Comparison of ENCODE assay signal across 24 cellular contexts in genomic region chr17:73833779-73834613, GRCh38.
A peak's percentile ranks its signal among the peaks of the same experiment; 100 is the strongest.
DNase-seq lines count a peak whose midpoint lies in the region; ATAC-seq and TF ChIP-seq lines count a peak whose summit lies in the region.
"Had no signal": no experiment of that assay in that cellular context is flagged by ENCODE, and none has a peak within 500 bp of the region (broad histone marks: within the 10 kb centered on the region; RNA-seq: fewer than 3 reads in every experiment).

No MANE protein-coding gene starts in this region.

- H3K4me1 ChIP-seq in A673 (ENCODE audit: insufficient read depth, low read length, poor library complexity, severe bottlenecking) (no peaks in the 10 kb centered on the region), Caco-2 (no peaks in the 10 kb centered on the region), gastrocnemius medialis (no peaks in the 10 kb centered on the region)
- H3K4me1 ChIP-seq: adrenal gland, esophagus squamous epithelium, prostate gland, uterus had no signal

- H3K9me3 Mint-ChIP-seq in Caco-2 (ENCODE audit: unreplicated experiment): peaks cover 9% of the 10 kb centered on the region

- H3K4me1 Mint-ChIP-seq in Caco-2 (ENCODE audit: low read depth, unreplicated experiment): peaks cover 4% of the 10 kb centered on the region
- H3K4me1 Mint-ChIP-seq in T-helper 17 cell: peaks cover 30% of the 10 kb centered on the region
- H3K4me1 Mint-ChIP-seq: memory B cell had no signal

- peaks cover 7% of the 10 kb centered on the region for H3K36me3 Mint-ChIP-seq in Caco-2 (ENCODE audit: insufficient read depth, unreplicated experiment)
- H3K36me3 Mint-ChIP-seq in T-helper 17 cell (ENCODE audit: low read depth): peaks cover 2% of the 10 kb centered on the region
- H3K36me3 Mint-ChIP-seq: CD4-positive, alpha-beta memory T cell; memory B cell had no signal

- H3K4me3 ChIP-seq in A673 (ENCODE audit: low read depth, low read length, poor library complexity, severe bottlenecking) (no peak overlapping the region), Caco-2 (ENCODE audit: low read depth, low read length) (no peak overlapping the region), gastrocnemius medialis (no peak overlapping the region), dorsolateral prefrontal cortex (no peak overlapping the region)
- H3K4me3 ChIP-seq: adrenal gland, coronary artery, esophagus squamous epithelium, PC-9, prostate gland, uterus had no signal

- DNase-seq in A673 (ENCODE audit: low spot score) (peak; percentile 28), Caco-2 (no peak), T-helper 17 cell (no peak), left kidney (ENCODE audit: low read depth, low spot score) (peak; percentile 41), gastrocnemius medialis (no peak), Right ventricle myocardium superior (no peak), dorsolateral prefrontal cortex (no peak)
- DNase-seq: activated CD4-positive, alpha-beta T cell treated with anti-CD3 and anti-CD28 coated beads, Interleukin-2, amount 10 ng/mL, durations not matched to agents 7 days and 5 days; activated naive CD4-positive, alpha-beta T cell treated with Interleukin-2 at 50 U/mL for 16 hours; activated T-cell treated with anti-CD3 and anti-CD28 coated beads, Interleukin-2, amount 50 U/mL, for 48 hours; adrenal gland; CD4-positive, alpha-beta memory T cell; esophagus squamous epithelium; NCI-H1694 treated with DMSO at 0.1 percent for 48 hours; PC-9; SHP77; stimulated activated naive CD4-positive, alpha-beta T cell treated with Interleukin-2 at 50 U/mL for 16 hours; uterus had no signal

- no peak for TF ChIP-seq POLR2A in gastrocnemius medialis (IDR thresholded peaks at IDR 0.05)

- no peak overlapping the region for H3K27ac ChIP-seq in A673 (ENCODE audit: low read depth, low read length, poor library complexity, severe bottlenecking)
- no peak overlapping the region for H3K27ac ChIP-seq in gastrocnemius medialis
- H3K27ac ChIP-seq in dorsolateral prefrontal cortex: no peak overlapping the region
- H3K27ac ChIP-seq: adrenal gland, coronary artery, esophagus squamous epithelium, neutrophil, PC-9, prostate gland, uterus had no signal

- no TSS peak for BruUV-seq in A673 (replicated peaks; lab: Mats Ljungman, UMichigan)
- no TSS peak for BruUV-seq in Caco-2 (replicated peaks; lab: Mats Ljungman, UMichigan)

- ATAC-seq in T-helper 17 cell (no peak), gastrocnemius medialis (no peak), GM21723 (IDR thresholded peaks at IDR 0.05; ENCODE audit: unreplicated experiment) (no peak), Right ventricle myocardium superior (ENCODE audit: poor library complexity) (no peak)

- H3K27me3 Mint-ChIP-seq in Caco-2 (ENCODE audit: insufficient read depth, unreplicated experiment): peaks cover 8% of the 10 kb centered on the region
- H3K27me3 Mint-ChIP-seq in T-helper 17 cell: peaks cover 12% of the 10 kb centered on the region
- H3K27me3 Mint-ChIP-seq: activated CD4-positive, alpha-beta T cell treated with anti-CD3 and anti-CD28 coated beads, Interleukin-2, amount 10 ng/mL, durations not matched to agents 7 days and 5 days had no signal

- in situ Hi-C loops in gastrocnemius medialis (cut with MboI; ENCODE audit: low sequenced_read_pairs in 4 of 4): no loop called here

- no peak overlapping the region for H3K4me3 Mint-ChIP-seq in Caco-2 (ENCODE audit: unreplicated experiment)
- H3K4me3 Mint-ChIP-seq in T-helper 17 cell: peak overlapping the region; percentile 63
- H3K4me3 Mint-ChIP-seq: activated CD4-positive, alpha-beta T cell treated with anti-CD3 and anti-CD28 coated beads, Interleukin-2, amount 10 ng/mL, durations not matched to agents 7 days and 5 days; memory B cell; T-helper 2 cell treated with Interferon-gamma antibody and Interleukin-4, amounts not matched to agents 5 μg/mL and 100 μg/mL, for 36 hours had no signal

- H3K27me3 ChIP-seq in A673 (replicated peaks; ENCODE audit: insufficient read depth, low read depth, low read length, poor library complexity): peaks cover 24% of the 10 kb centered on the region
- no peaks in the 10 kb centered on the region for H3K27me3 ChIP-seq in Caco-2 (replicated peaks; ENCODE audit: control insufficient read depth, insufficient read depth, low read length)
- peaks cover 0 to 22% (median 5%) of the 10 kb centered on the region in 3 donors for H3K27me3 ChIP-seq in gastrocnemius medialis
- peaks cover 0 to 8% (median 0%) of the 10 kb centered on the region in 45 donors for H3K27me3 ChIP-seq in dorsolateral prefrontal cortex
- H3K27me3 ChIP-seq: adrenal gland had no signal

- POLR2A ChIA-PET in A673 (lab: Charles Lee; ENCODE audit: low non-redundant PET) (no interaction called here), Caco-2 (lab: Charles Lee) (no interaction called here)

- H3K36me3 ChIP-seq in A673 (ENCODE audit: insufficient read depth, low read length, poor library complexity, severe bottlenecking): no peaks in the 10 kb centered on the region
- H3K36me3 ChIP-seq in Caco-2 (ENCODE audit: control insufficient read depth, insufficient read depth, low read length): no peaks in the 10 kb centered on the region
- no peaks in the 10 kb centered on the region for H3K36me3 ChIP-seq in gastrocnemius medialis
- H3K36me3 ChIP-seq: adrenal gland, esophagus squamous epithelium, neutrophil, prostate gland, uterus had no signal

- intact Hi-C loops in A673 (cut with micrococcal nuclease; ENCODE audit: unreplicated experiment): no loop called here
- intact Hi-C loops in Caco-2 (cut with micrococcal nuclease; ENCODE audit: unreplicated experiment): no loop called here
- intact Hi-C loops in gastrocnemius medialis (cut with DNase I; ENCODE audit: low total_unique reads): no loop called here
- intact Hi-C loops in Right ventricle myocardium superior (cut with DNase I): loop anchor here (10.0 kb wide), 1 partner anchor 179 kb away; no protein-coding TSS in a partner anchor
- intact Hi-C loops in dorsolateral prefrontal cortex (cut with DNase I): loop anchor here (10.0 kb wide), 2 partner anchors 59 to 409 kb away; no protein-coding TSS in a partner anchor

- H3K27ac Mint-ChIP-seq in Caco-2 (ENCODE audit: unreplicated experiment) (peak overlapping the region; percentile 14), T-helper 17 cell (peak overlapping the region; percentile 37)
- H3K27ac Mint-ChIP-seq: activated CD4-positive, alpha-beta T cell treated with anti-CD3 and anti-CD28 coated beads, Interleukin-2, amount 10 ng/mL, durations not matched to agents 7 days and 5 days; memory B cell; T-helper 2 cell treated with Interferon-gamma antibody and Interleukin-4, amounts not matched to agents 5 μg/mL and 100 μg/mL, for 36 hours had no signal

- no peaks in the 10 kb centered on the region for H3K9me3 ChIP-seq in A673 (ENCODE audit: low read depth, low read length, poor library complexity, severe bottlenecking)
- H3K9me3 ChIP-seq in Caco-2: no peaks in the 10 kb centered on the region; the same call in 1 of the 2 replicates
- no peaks in the 10 kb centered on the region for H3K9me3 ChIP-seq in T-helper 17 cell (ENCODE audit: control insufficient read depth, low read length, poor library complexity, severe bottlenecking)
- no peaks in the 10 kb centered on the region for H3K9me3 ChIP-seq in gastrocnemius medialis
- H3K9me3 ChIP-seq: adrenal gland, esophagus squamous epithelium, neutrophil, prostate gland, uterus had no signal

- no peak for TF ChIP-seq CTCF in A673 (conservative IDR thresholded peaks at IDR 0.05; ENCODE audit: low read depth, low read length)
- TF ChIP-seq CTCF in Caco-2 (IDR thresholded peaks at IDR 0.05; ENCODE audit: insufficient read depth in 1 of 2, low read depth in 1 of 2, low read length in 1 of 2, severe bottlenecking in 1 of 2, unreplicated experiment in 1 of 2): no peak
- no peak for TF ChIP-seq CTCF in gastrocnemius medialis (IDR thresholded peaks at IDR 0.05 in 4 of 5, conservative IDR thresholded peaks at IDR 0.05 in 1 of 5)
- TF ChIP-seq CTCF in dorsolateral prefrontal cortex (IDR thresholded peaks at IDR 0.05 in 54 of 56, conservative IDR thresholded peaks at IDR 0.05 in 2 of 56; ENCODE audit: low read depth in 1 of 56, partially characterized antibody in 56 of 56): no peak

- CTCF ChIA-PET in A673 (lab: Charles Lee) (interaction anchor here (0.6 kb wide), 1 partner anchor 78 kb away, joined by 4 read pairs; no protein-coding TSS in a partner anchor), Caco-2 (lab: Charles Lee) (no interaction called here)

Comparison
In these comparisons a context has a peak if more than half of its experiments do, and no peak if none do; other contexts are left out.
1. DNase-seq: peak in A673 (single experiment) and left kidney (single experiment); none in Caco-2 (0 of 2), T-helper 17 cell (0 of 3), gastrocnemius medialis (0 of 2), Right ventricle myocardium superior (single experiment) and dorsolateral prefrontal cortex (0 of 10).
2. intact Hi-C loops: an anchor here in Right ventricle myocardium superior (10.0 kb wide) and dorsolateral prefrontal cortex (10.0 kb wide); none called in A673, Caco-2 and gastrocnemius medialis.